1 cellular context compared by ENCODE assay signal in the genomic region with DNA sequence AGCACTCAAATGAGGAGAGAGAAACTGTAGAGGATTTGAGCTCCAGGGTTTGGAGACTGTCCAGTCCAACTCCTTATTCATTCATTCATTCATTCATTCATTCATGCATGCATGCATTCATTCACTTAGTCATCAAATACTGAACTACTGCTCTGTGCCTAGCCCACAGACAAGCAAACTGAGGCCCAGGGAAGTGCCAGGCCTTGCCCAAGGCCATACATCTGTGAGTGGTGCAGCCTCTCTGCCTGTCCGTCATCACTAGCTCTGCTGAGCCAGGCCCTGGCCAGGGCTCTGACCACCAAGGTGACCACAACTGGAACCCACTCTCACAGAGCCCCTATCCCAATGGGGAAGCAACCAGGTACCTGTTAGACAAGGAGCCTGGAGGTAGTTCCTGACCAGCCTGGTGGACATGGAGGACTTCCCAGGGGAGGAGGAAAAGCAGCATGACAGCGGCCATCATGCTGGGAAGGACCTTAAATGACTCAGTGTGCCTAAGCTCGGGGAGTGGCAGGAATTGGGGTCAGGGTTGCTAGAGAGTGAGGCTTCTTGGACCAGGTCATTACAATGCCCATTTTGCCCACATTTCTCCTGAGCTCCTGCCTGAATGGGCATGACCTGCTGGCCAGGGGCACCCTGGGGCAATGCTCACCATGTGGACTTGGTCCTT.
TF ChIP-seq lines count a peak whose summit lies in the region.

No MANE protein-coding gene starts in this region.

TF ChIP-seq in K562, 482 proteins besides CTCF, POLR2A, EP300 and RAD21:
- TF ChIP-seq ZFX (CRISPR knock-in tag; IDR thresholded peaks at IDR 0.05) (0 out of 2 replicates have a peak, but pooled peaks have one; percentile 13), KLF1 (tag; IDR thresholded peaks at IDR 0.05) (no peak), ZNF24 (IDR thresholded peaks at IDR 0.05) (peak; percentile 97)
